Comparison of ENCODE assay signal across 1 cellular context in genomic region chr7:111535142-111535541, GRCh38.
TF ChIP-seq lines count a peak whose summit lies in the region.

No MANE protein-coding gene starts in this region.

TF ChIP-seq in K562, 482 proteins besides CTCF, POLR2A, EP300 and RAD21:
- TF ChIP-seq NBN (IDR thresholded peaks at IDR 0.05; ENCODE audit: low read depth) (no peak), MTA1 (IDR thresholded peaks at IDR 0.05; ENCODE audit: borderline replicate concordance) (peak; percentile 36; the same call in 1 of the 2 replicates), CREBBP (IDR thresholded peaks at IDR 0.05; ENCODE audit: low read depth, low read length) (no peak), NCOA2 (IDR thresholded peaks at IDR 0.05; ENCODE audit: partially characterized antibody in 2 of 2) (peak in 1 of 2 experiments; percentile 16), OTX1 (CRISPR knock-in tag; IDR thresholded peaks at IDR 0.05) (0 out of 2 replicates have a peak, but pooled peaks have one; percentile 29), USF1 (CRISPR knock-in tag; IDR thresholded peaks at IDR 0.05) (no peak)
